9 cellular contexts compared by ENCODE assay signal in genomic region chr1:21573971-21574458, GRCh38.
DNase-seq lines count a peak whose midpoint lies in the region; ATAC-seq and TF ChIP-seq lines count a peak whose summit lies in the region.
"Had no signal": no experiment of that assay in that cellular context is flagged by ENCODE, and none has a peak within 500 bp of the region (broad histone marks: within the 10 kb centered on the region; RNA-seq: fewer than 3 reads in every experiment).

No MANE protein-coding gene starts in this region.

- no peak overlapping the region for H3K4me3 ChIP-seq in kidney epithelial cell (ENCODE audit: low read depth, low read length)
- H3K4me3 ChIP-seq: SK-N-MC had no signal

- peak; percentile 72 for TF ChIP-seq CTCF in kidney epithelial cell (IDR thresholded peaks at IDR 0.05; ENCODE audit: insufficient read depth, low read length, poor library complexity, severe bottlenecking)

- in situ Hi-C loops in Caki2 (cut with HindIII; ENCODE audit: low pct_unique_long_range_greater_than_20kb, low sequenced_read_pairs) (no loop called here), T47D (cut with HindIII; ENCODE audit: low pct_unique_long_range_greater_than_20kb, low sequenced_read_pairs) (no loop called here)

- DNase-seq in Caki2 (ENCODE audit: low read depth) (peak; percentile 70), HUDEP-2 (lab: John Stamatoyannopoulos, UW; ENCODE audit: unreplicated experiment in 76 of 76) (peak in 52 of 76 experiments; percentile 5 to 70 (median 39)), NCI-H82 treated with DMSO at 0.1 percent for 48 hours (lab: John Stamatoyannopoulos, UW; ENCODE audit: unreplicated experiment) (peak; percentile 25), T47D (ENCODE audit: low read depth in 1 of 2, low spot score in 1 of 2) (peak; percentile 70 to 76), kidney epithelial cell (ENCODE audit: low read depth) (peak; percentile 67), middle frontal gyrus (ENCODE audit: extremely low spot score, low spot score) (no peak)
- peak; percentile 37 for DNase-seq in stimulated activated naive CD8-positive, alpha-beta T cell treated with anti-CD3 and anti-CD28 coated beads, Interleukin-15, Interleukin-2, amounts not matched to agents 100 U/mL and 50 U/mL, for 24 hours

- H3K36me3 ChIP-seq in kidney epithelial cell (ENCODE audit: control insufficient read depth, insufficient read depth, low read length), result no peaks in the 10 kb centered on the region

- H3K27me3 ChIP-seq in kidney epithelial cell (ENCODE audit: control insufficient read depth, insufficient read depth, low read length), result no peaks in the 10 kb centered on the region

- no peak for ATAC-seq in stimulated activated naive CD8-positive, alpha-beta T cell treated with anti-CD3 and anti-CD28 coated beads, Interleukin-15, Interleukin-2, amounts not matched to agents 100 U/mL and 50 U/mL, for 24 hours
- ATAC-seq in HG03342 (IDR thresholded peaks at IDR 0.05; ENCODE audit: unreplicated experiment), result no peak
